ENCODE assay signal across 9 cellular contexts in genomic region chr6:52512199-52512598, GRCh38.
A peak's percentile ranks its signal among the peaks of the same experiment; 100 is the strongest.
DNase-seq lines count a peak whose midpoint lies in the region; ATAC-seq, FAIRE-seq and TF ChIP-seq lines count a peak whose summit lies in the region.
"Had no signal": no experiment of that assay in that cellular context is flagged by ENCODE, and none has a peak within 500 bp of the region (broad histone marks: within the 10 kb centered on the region; RNA-seq: fewer than 3 reads in every experiment).

No MANE protein-coding gene starts in this region.

- no peak for TF ChIP-seq POLR2A in H54 (IDR thresholded peaks at IDR 0.05; ENCODE audit: low read depth, low read length)

- peaks cover 29% of the 10 kb centered on the region for H3F3A ChIP-seq in smooth muscle cell (ENCODE audit: low read depth)

- no peak for ATAC-seq in HG02571 (IDR thresholded peaks at IDR 0.05; ENCODE audit: unreplicated experiment)
- ATAC-seq in GM21526 (IDR thresholded peaks at IDR 0.05; ENCODE audit: low FRiP score, unreplicated experiment) = no peak
- no peak for ATAC-seq in GM21390 (IDR thresholded peaks at IDR 0.05; ENCODE audit: unreplicated experiment)

- no peak for TF ChIP-seq CTCF in kidney (IDR thresholded peaks at IDR 0.05; ENCODE audit: borderline replicate concordance, extremely low read depth, insufficient read depth)
- no peak for TF ChIP-seq CTCF in smooth muscle cell (IDR thresholded peaks at IDR 0.05; ENCODE audit: borderline replicate concordance, insufficient read depth, poor library complexity, severe bottlenecking)

- 13% methylated on average over 4 of the region's 4 CpGs for WGBS in smooth muscle cell (ENCODE audit: low lambda C conversion rate)

- H3K9ac ChIP-seq in kidney (ENCODE audit: low read length in 2 of 2) (peak overlapping the region in 1 of 2 donors; percentile 51), smooth muscle cell (ENCODE audit: low read depth) (peak overlapping the region; percentile 82)

- peaks cover 4% of the 10 kb centered on the region for H3K79me2 ChIP-seq in smooth muscle cell (ENCODE audit: low read depth)

- H3K27me3 ChIP-seq in smooth muscle cell (ENCODE audit: low read depth) = no peaks in the 10 kb centered on the region

- FAIRE-seq in H54 (lab: Jason Lieb, UNC) (no peak), kidney (lab: Jason Lieb, UNC) (no peak)

- H3K27ac ChIP-seq in kidney (ENCODE audit: low read depth in 2 of 2, low read length in 2 of 2) (peak overlapping the region; percentile 70 to 81), smooth muscle cell (ENCODE audit: low read depth) (peak overlapping the region; percentile 99)

- DNase-seq in H54 (ENCODE audit: insufficient read length, low spot score) (peak; percentile 68), brain pericyte (ENCODE audit: low read depth, low spot score) (peak; percentile 61), kidney (peak; percentile 72), smooth muscle cell (lab: John Stamatoyannopoulos, UW; ENCODE audit: unreplicated experiment) (no peak), NOMO-1 treated with DMSO at 0.1 percent for 48 hours (lab: John Stamatoyannopoulos, UW; ENCODE audit: unreplicated experiment) (no peak)
- DNase-seq: activated naive CD8-positive, alpha-beta T cell treated with anti-CD3 and anti-CD28 coated beads, Interleukin-2, amount 10 ng/mL, durations not matched to agents 7 days and 5 days had no signal

- H3K4me3 ChIP-seq in kidney (ENCODE audit: low read length in 2 of 2) (no peak overlapping the region), smooth muscle cell (no peak overlapping the region)

- H4K20me1 ChIP-seq in smooth muscle cell (ENCODE audit: low read depth) = no peaks in the 10 kb centered on the region

- intact Hi-C loops in kidney (cut with DNase I) = no loop called here

- no peaks in the 10 kb centered on the region for H3K9me3 ChIP-seq in kidney (ENCODE audit: control insufficient read depth in 1 of 2, low read length in 2 of 2)
- no peaks in the 10 kb centered on the region for H3K9me3 ChIP-seq in smooth muscle cell (replicated peaks; ENCODE audit: low read depth)

- H3K4me1 ChIP-seq in kidney (ENCODE audit: control insufficient read depth in 1 of 2, insufficient read depth in 1 of 2, low read depth in 1 of 2, low read length in 2 of 2) = peaks cover 0 to 7% of the 10 kb centered on the region in 2 donors
- H3K4me1 ChIP-seq in smooth muscle cell (ENCODE audit: low read depth) = peaks cover 22% of the 10 kb centered on the region

- H2AFZ ChIP-seq in smooth muscle cell (ENCODE audit: low read depth) = peak overlapping the region; percentile 74

- peak overlapping the region; percentile 71 for H3K4me2 ChIP-seq in smooth muscle cell

- H3K36me3 ChIP-seq in kidney (ENCODE audit: control insufficient read depth in 1 of 2, insufficient read depth in 2 of 2, low read length in 2 of 2) (peaks cover 7 to 21% of the 10 kb centered on the region in 2 donors), smooth muscle cell (ENCODE audit: low read depth) (no peaks in the 10 kb centered on the region)

Comparison
In these comparisons a context has a peak if more than half of its experiments do, and no peak if none do; other contexts are left out.
1. DNase-seq: peak in H54 (single experiment), brain pericyte (single experiment) and kidney (single experiment); none in smooth muscle cell (single experiment) and NOMO-1 treated with DMSO at 0.1 percent for 48 hours (single experiment).